32 cellular contexts compared by ENCODE assay signal in genomic region chr22:32185821-32186220, GRCh38. TPM values are rescaled to one million over a fixed set of nuclear protein-coding genes. Genes with fewer than 3 reads are reported as not detected.
"Had no signal": no experiment of that assay in that cellular context is flagged by ENCODE, and none has a peak within 500 bp of the region (broad histone marks: within the 10 kb centered on the region; RNA-seq: fewer than 3 reads in every experiment).

No MANE protein-coding gene starts in this region.

- H3K9me3 ChIP-seq: MG63, Peyer's patch had no signal

- DNase-seq: activated CD4-positive, alpha-beta T cell treated with anti-CD3 and anti-CD28 coated beads, Interleukin-2, amount 10 ng/mL, durations not matched to agents 24 days and 14 days; activated CD4-positive, alpha-beta T cell treated with anti-CD3 and anti-CD28 coated beads, Interleukin-2, amount 50 U/mL, for 4 hours; activated CD8-positive, alpha-beta T cell treated with anti-CD3 and anti-CD28 coated beads for 36 hours; activated effector memory CD4-positive, alpha-beta T cell treated with anti-CD3 and anti-CD28 coated beads, Interleukin-2, amount 50 U/mL, for 16 hours; activated naive CD4-positive, alpha-beta T cell; activated naive CD4-positive, alpha-beta T cell treated with anti-CD3 and anti-CD28 coated beads, Interleukin-2, amount 50 U/mL, for 16 hours; activated naive CD8-positive, alpha-beta T cell treated with anti-CD3 and anti-CD28 coated beads for 36 hours; activated T-cell treated with anti-CD3 and anti-CD28 coated beads, Interleukin-2, amount 50 U/mL, for 1 hour; activated T-cell treated with anti-CD3 and anti-CD28 coated beads, Interleukin-2, amount 50 U/mL, for 72 hours; amniotic stem cell; brain microvascular endothelial cell; Kasumi-1; KG1; MG63; NCI-H1048; NCI-H1105 treated with DMSO at 0.1 percent for 48 hours; NCI-H1436; NCI-H187 treated with DMSO at 0.1 percent for 48 hours; NCI-H2081; NCI-H345; NCI-H526; NCI-H82; NK-92 treated with Interleukin-12 subunit alpha and Interleukin-12 subunit beta, amount 100 ng/mL, for 24 hours; PC-3; Peyer's patch; RPMI8226; SHP77 treated with DMSO at 0.1 percent for 48 hours had no signal

- H3K36me3 ChIP-seq: brain microvascular endothelial cell, MG63, Peyer's patch had no signal

- H3K4me1 ChIP-seq: Peyer's patch had no signal

- H3K4me3 ChIP-seq: MG63, Peyer's patch had no signal

- H3K27ac ChIP-seq: brain microvascular endothelial cell, Peyer's patch had no signal

- ATAC-seq: activated CD8-positive, alpha-beta T cell treated with anti-CD3 and anti-CD28 coated beads for 36 hours; activated T-cell treated with anti-CD3 and anti-CD28 coated beads, Interleukin-2, amount 50 U/mL, for 72 hours; activated T-helper 17 cell treated with anti-CD3 and anti-CD28 coated beads, Interleukin-2, amount 50 U/mL, for 72 hours; PC-3 had no signal

RNA-seq across cellular contexts. Expression of gene RFPL2, which starts 19.1 kb away (rescaled TPM):
- total RNA-seq: activated CD4-positive, alpha-beta T cell treated with anti-CD3 and anti-CD28 coated beads, Interleukin-2, amount 10 ng/mL, durations not matched to agents 24 days and 14 days; activated CD8-positive, alpha-beta T cell treated with anti-CD3 and anti-CD28 coated beads for 36 hours; activated naive CD8-positive, alpha-beta T cell treated with anti-CD3 and anti-CD28 coated beads for 36 hours; aorta; chondrocyte; PC-3; Peyer's patch had no signal

RNA-seq across cellular contexts. Expression of gene C22orf42, which starts 26.7 kb away (rescaled TPM):
- total RNA-seq: activated CD4-positive, alpha-beta T cell treated with anti-CD3 and anti-CD28 coated beads, Interleukin-2, amount 10 ng/mL, durations not matched to agents 24 days and 14 days; activated CD8-positive, alpha-beta memory T cell treated with anti-CD3 and anti-CD28 coated beads for 36 hours; activated CD8-positive, alpha-beta T cell treated with anti-CD3 and anti-CD28 coated beads for 36 hours; activated naive CD8-positive, alpha-beta T cell treated with anti-CD3 and anti-CD28 coated beads for 36 hours; activated T-cell treated with anti-CD3 and anti-CD28 coated beads, Interleukin-2, amount 50 U/mL, for 72 hours; activated T-helper 17 cell treated with anti-CD3 and anti-CD28 coated beads, Interleukin-2, amount 50 U/mL, for 72 hours; aorta; chondrocyte; NCI-H460; PC-3; Peyer's patch had no signal
